ENCODE assay signal across 8 cellular contexts in the genomic region with DNA sequence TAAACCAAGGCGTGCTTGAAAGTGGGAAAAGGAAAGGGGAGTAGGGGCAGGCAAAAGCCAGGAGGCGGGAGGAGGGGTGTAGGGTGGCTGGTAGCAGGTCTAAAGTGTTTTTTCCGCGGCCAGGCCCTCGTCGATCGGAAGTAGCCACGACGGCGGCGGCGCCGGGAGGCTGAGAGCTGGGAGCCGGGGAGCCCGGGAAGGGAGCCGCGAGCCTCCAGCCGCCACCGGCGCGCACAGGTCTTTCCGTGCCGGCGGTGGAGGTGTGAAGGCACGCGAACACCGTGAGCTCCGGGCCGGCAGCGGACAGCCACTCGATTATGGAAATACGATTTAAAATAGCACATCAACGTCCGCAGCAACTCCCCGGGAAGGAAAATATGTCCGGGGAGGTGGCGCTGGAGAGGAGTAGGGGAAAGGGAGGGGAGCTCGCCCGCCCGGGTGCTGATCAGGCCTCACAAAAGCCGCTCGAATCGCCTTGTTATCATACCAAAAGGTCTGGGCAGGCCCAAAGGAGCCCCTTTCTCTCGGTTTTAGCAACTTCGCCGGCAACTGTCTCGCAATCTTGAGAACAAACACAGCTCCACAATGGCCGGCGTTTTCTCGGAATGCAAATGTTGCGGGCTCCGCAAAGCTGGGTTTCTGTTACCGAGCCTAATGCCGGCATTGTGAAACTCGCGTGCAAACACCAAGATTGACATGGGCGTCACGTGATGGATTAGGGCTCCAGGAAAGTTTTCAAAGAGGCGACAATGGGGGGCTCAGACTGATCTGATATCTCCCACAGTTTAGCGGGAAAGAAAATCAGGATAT.
DNase-seq lines count a peak whose midpoint lies in the region; ATAC-seq and TF ChIP-seq lines count a peak whose summit lies in the region.

No MANE protein-coding gene starts in this region.

- TF ChIP-seq CTCF in AG09309 (IDR thresholded peaks at IDR 0.05; ENCODE audit: control insufficient read depth, insufficient read depth, low read depth, low read length, missing control alignments) (no peak), astrocyte of the cerebellum (IDR thresholded peaks at IDR 0.05; ENCODE audit: low read depth, low read length, missing control alignments) (no peak)

- H3K9me3 ChIP-seq in iPS-20b (ENCODE audit: insufficient read depth, low read depth, low read length) = no peaks in the 10 kb centered on the region

- peak overlapping the region; percentile 90 for H3K9ac ChIP-seq in iPS-20b (ENCODE audit: low read depth, low read length)

- DNase-seq in AG09309 (ENCODE audit: low read depth) (no peak), NCI-H2196 (lab: John Stamatoyannopoulos, UW; ENCODE audit: unreplicated experiment) (peak; percentile 8), astrocyte of the cerebellum (ENCODE audit: low read depth) (no peak), skeletal muscle cell (ENCODE audit: low read depth) (no peak), SW 1271 (lab: John Stamatoyannopoulos, UW) (no peak)

- in situ Hi-C loops in astrocyte of the cerebellum (cut with HindIII; ENCODE audit: low sequenced_read_pairs) = no loop called here

- peaks cover 21% of the 10 kb centered on the region; the same call in 1 of the 2 replicates for H3K4me1 ChIP-seq in iPS-20b (ENCODE audit: insufficient read depth, low read length)

- H3K27ac ChIP-seq in iPS-20b (ENCODE audit: low read length) = peak overlapping the region; percentile 89

- ATAC-seq in GM18517 (IDR thresholded peaks at IDR 0.05; ENCODE audit: unreplicated experiment) (peak; percentile 89), HG02973 (IDR thresholded peaks at IDR 0.05; ENCODE audit: unreplicated experiment) (peak; percentile 77)

- H3K36me3 ChIP-seq in iPS-20b (ENCODE audit: insufficient read depth, low read depth, low read length) = no peaks in the 10 kb centered on the region

- peaks cover 61% of the 10 kb centered on the region for H3K27me3 ChIP-seq in iPS-20b (ENCODE audit: insufficient read depth, low read length)

- H3K4me3 ChIP-seq in AG09309 (ENCODE audit: control insufficient read depth, low read depth, low read length) (peak overlapping the region; percentile 56), astrocyte of the cerebellum (ENCODE audit: low read depth, low read length) (peak overlapping the region; percentile 49), iPS-20b (ENCODE audit: low read length) (peak overlapping the region; percentile 90), skeletal muscle cell (ENCODE audit: low read depth, low read length) (peak overlapping the region; percentile 62)
